ENCODE assay signal across 14 cellular contexts in genomic region chr5:67732471-67732870, GRCh38.
DNase-seq lines count a peak whose midpoint lies in the region; ATAC-seq, FAIRE-seq and TF ChIP-seq lines count a peak whose summit lies in the region.
"Had no signal": no experiment of that assay in that cellular context is flagged by ENCODE, and none has a peak within 500 bp of the region (broad histone marks: within the 10 kb centered on the region; RNA-seq: fewer than 3 reads in every experiment).

No MANE protein-coding gene starts in this region.

- no peak for TF ChIP-seq POLR2A in GM12891 (IDR thresholded peaks at IDR 0.05; ENCODE audit: low read depth, low read length)

- no peaks in the 10 kb centered on the region for H3K27me3 Mint-ChIP-seq in glutamatergic neuron (ENCODE audit: unreplicated experiment)
- peaks cover 24% of the 10 kb centered on the region for H3K27me3 Mint-ChIP-seq in activated CD8-positive, alpha-beta memory T cell treated with anti-CD3 and anti-CD28 coated beads, Interleukin-2, amount 10 ng/mL, durations not matched to agents 7 days and 5 days

- H3K4me1 Mint-ChIP-seq in glutamatergic neuron (ENCODE audit: low read depth, unreplicated experiment), result peaks cover 14% of the 10 kb centered on the region
- H3K4me1 Mint-ChIP-seq in activated CD8-positive, alpha-beta memory T cell treated with anti-CD3 and anti-CD28 coated beads, Interleukin-2, amount 10 ng/mL, durations not matched to agents 7 days and 5 days, result no peaks in the 10 kb centered on the region
- H3K4me1 Mint-ChIP-seq: CD8-positive, alpha-beta memory T cell had no signal

- no peak overlapping the region for H3K4me3 ChIP-seq in GM12865 (ENCODE audit: low read depth, low read length)
- H3K4me3 ChIP-seq: BLaER1 had no signal

- ATAC-seq in activated CD8-positive, alpha-beta memory T cell treated with anti-CD3 and anti-CD28 coated beads, Interleukin-2, amount 10 ng/mL, durations not matched to agents 7 days and 5 days, result no peak
- ATAC-seq: HCT116 had no signal

- H3K4me3 Mint-ChIP-seq in glutamatergic neuron (ENCODE audit: unreplicated experiment), result no peak overlapping the region
- no peak overlapping the region for H3K4me3 Mint-ChIP-seq in activated CD8-positive, alpha-beta memory T cell treated with anti-CD3 and anti-CD28 coated beads, Interleukin-2, amount 10 ng/mL, durations not matched to agents 7 days and 5 days
- H3K4me3 Mint-ChIP-seq: CD8-positive, alpha-beta memory T cell had no signal

- no peak for FAIRE-seq in GM12891 (lab: Jason Lieb, UNC)

- H3K36me3 Mint-ChIP-seq in glutamatergic neuron (ENCODE audit: unreplicated experiment), result no peaks in the 10 kb centered on the region
- H3K36me3 Mint-ChIP-seq in activated CD8-positive, alpha-beta memory T cell treated with anti-CD3 and anti-CD28 coated beads, Interleukin-2, amount 10 ng/mL, durations not matched to agents 7 days and 5 days, result no peaks in the 10 kb centered on the region
- H3K36me3 Mint-ChIP-seq: CD8-positive, alpha-beta memory T cell had no signal

- H3K27ac Mint-ChIP-seq in glutamatergic neuron (ENCODE audit: unreplicated experiment), result peak overlapping the region; percentile 60
- H3K27ac Mint-ChIP-seq in activated CD8-positive, alpha-beta memory T cell treated with anti-CD3 and anti-CD28 coated beads, Interleukin-2, amount 10 ng/mL, durations not matched to agents 7 days and 5 days, result no peak overlapping the region
- H3K27ac Mint-ChIP-seq: CD8-positive, alpha-beta memory T cell had no signal

- CTCF ChIA-PET in activated CD8-positive, alpha-beta memory T cell treated with anti-CD3 and anti-CD28 coated beads, Interleukin-2, amount 10 ng/mL, durations not matched to agents 7 days and 5 days (lab: Charles Lee), result interaction anchor here (1.0 kb wide), 1 partner anchor 21 kb away, joined by 3 read pairs; no protein-coding TSS in a partner anchor

- TF ChIP-seq CTCF in GM12865 (IDR thresholded peaks at IDR 0.05; ENCODE audit: insufficient read depth, low read depth, low read length, missing control alignments) (no peak), glutamatergic neuron (IDR thresholded peaks at IDR 0.05; ENCODE audit: partially characterized antibody, unreplicated experiment) (no peak)

- peaks cover 2% of the 10 kb centered on the region for H3K9me3 Mint-ChIP-seq in glutamatergic neuron (ENCODE audit: unreplicated experiment)
- no peaks in the 10 kb centered on the region for H3K9me3 Mint-ChIP-seq in activated CD8-positive, alpha-beta memory T cell treated with anti-CD3 and anti-CD28 coated beads, Interleukin-2, amount 10 ng/mL, durations not matched to agents 7 days and 5 days (ENCODE audit: low read depth)

- DNase-seq in GM12865 (ENCODE audit: low read depth) (peak; percentile 3), MV-4-11 (lab: John Stamatoyannopoulos, UW) (peak; percentile 14), glutamatergic neuron (no peak), pons (ENCODE audit: low spot score) (peak; percentile 15), GM12891 (ENCODE audit: insufficient read length, low spot score) (no peak)
- DNase-seq in activated CD8-positive, alpha-beta memory T cell treated with anti-CD3 and anti-CD28 coated beads, Interleukin-2, amount 10 ng/mL, durations not matched to agents 7 days and 5 days, result no peak
- DNase-seq in activated naive CD4-positive, alpha-beta T cell treated with Interleukin-2 at 50 U/mL for 16 hours, result no peak
- DNase-seq: 8988T; AML-193; CD8-positive, alpha-beta memory T cell; DMS53; GF-D8 had no signal

TF ChIP-seq in GM12891, 5 proteins besides CTCF, POLR2A, EP300 and RAD21:
- no peak for TF ChIP-seq POLR2AphosphoS5 (IDR thresholded peaks at IDR 0.05; ENCODE audit: low read depth, low read length)
- no peak for TF ChIP-seq POU2F2 (IDR thresholded peaks at IDR 0.05; ENCODE audit: low read depth, low read length)
- no peak for TF ChIP-seq PAX5 (IDR thresholded peaks at IDR 0.05; ENCODE audit: insufficient read depth, low read length, severe bottlenecking)
- TF ChIP-seq SPI1 (IDR thresholded peaks at IDR 0.05; ENCODE audit: low read depth, low read length), result no peak
- no peak for TF ChIP-seq TAF1 (IDR thresholded peaks at IDR 0.05; ENCODE audit: low read depth, low read length)

Comparison
In these comparisons a context has a peak if more than half of its experiments do, and no peak if none do; other contexts are left out.
1. DNase-seq: peak in GM12865 (single experiment), MV-4-11 (single experiment) and pons (single experiment); none in glutamatergic neuron (single experiment), GM12891 (single experiment), activated CD8-positive, alpha-beta memory T cell treated with anti-CD3 and anti-CD28 coated beads, Interleukin-2, amount 10 ng/mL, durations not matched to agents 7 days and 5 days (single experiment) and activated naive CD4-positive, alpha-beta T cell treated with Interleukin-2 at 50 U/mL for 16 hours (single experiment).